ENCODE assay signal across 8 cellular contexts in genomic region chr9:128203842-128204551, GRCh38. TPM values are rescaled to one million over a fixed set of nuclear protein-coding genes. Genes with fewer than 3 reads are reported as not detected.
DNase-seq lines count a peak whose midpoint lies in the region; TF ChIP-seq lines count a peak whose summit lies in the region.

No MANE protein-coding gene starts in this region.

- peak overlapping the region; percentile 82 for H3K4me3 ChIP-seq in BE2C (ENCODE audit: low read depth, low read length)
- H3K4me3 ChIP-seq in H7 (ENCODE audit: insufficient read depth, low read depth, low read length): peak overlapping the region; percentile 92
- peak overlapping the region; percentile 82 for H3K4me3 ChIP-seq in NT2/D1 (ENCODE audit: insufficient read length, low read depth)
- peak overlapping the region; percentile 93 for H3K4me3 ChIP-seq in suprapubic skin

- peak overlapping the region; percentile 44 for H3K27ac ChIP-seq in caudate nucleus (ENCODE audit: low read depth, low read length)
- H3K27ac ChIP-seq in layer of hippocampus (ENCODE audit: low read depth, low read length): peak overlapping the region; percentile 57
- H3K27ac ChIP-seq in suprapubic skin: peak overlapping the region; percentile 47

- WGBS in suprapubic skin: 2% methylated on average over 21 of the region's 48 CpGs

- no peaks in the 10 kb centered on the region for H3K27me3 ChIP-seq in BE2C
- no peaks in the 10 kb centered on the region for H3K27me3 ChIP-seq in H7 (ENCODE audit: control insufficient read depth, insufficient read depth, low read length)
- H3K27me3 ChIP-seq in NT2/D1 (ENCODE audit: insufficient read depth, insufficient read length): no peaks in the 10 kb centered on the region
- peaks cover 3% of the 10 kb centered on the region for H3K27me3 ChIP-seq in layer of hippocampus (ENCODE audit: control insufficient read depth, insufficient read depth, low read length)
- H3K27me3 ChIP-seq in suprapubic skin: peaks cover 8% of the 10 kb centered on the region

- H3K9me3 ChIP-seq in BE2C (no peaks in the 10 kb centered on the region), NT2/D1 (ENCODE audit: insufficient read depth, low read length) (no peaks in the 10 kb centered on the region), suprapubic skin (no peaks in the 10 kb centered on the region)

- no peak for TF ChIP-seq EP300 in suprapubic skin (IDR thresholded peaks at IDR 0.05)

- H3K4me1 ChIP-seq in BE2C (no peaks in the 10 kb centered on the region; the same call in none of the 2 replicates), NT2/D1 (ENCODE audit: insufficient read depth, insufficient read length) (peaks cover 19% of the 10 kb centered on the region), suprapubic skin (peaks cover 39% of the 10 kb centered on the region)

- no peak for TF ChIP-seq CTCF in BE2C (IDR thresholded peaks at IDR 0.05; ENCODE audit: low read depth, low read length)
- no peak for TF ChIP-seq CTCF in suprapubic skin (IDR thresholded peaks at IDR 0.05)

- H3K36me3 ChIP-seq in BE2C (no peaks in the 10 kb centered on the region; the same call in 1 of the 2 replicates), H7 (replicated peaks; ENCODE audit: control insufficient read depth, insufficient read depth, low read length) (no peaks in the 10 kb centered on the region; the same call in 1 of the 2 replicates), NT2/D1 (ENCODE audit: insufficient read depth, insufficient read length, low read length) (peaks cover 21% of the 10 kb centered on the region), suprapubic skin (no peaks in the 10 kb centered on the region)

- peak overlapping the region; percentile 92 for H3K9ac ChIP-seq in NT2/D1 (ENCODE audit: insufficient read length, low read depth)

- no peak for TF ChIP-seq POLR2A in suprapubic skin (IDR thresholded peaks at IDR 0.05)

- DNase-seq in BE2C (peak; percentile 69), H7 (peak; percentile 93), NT2/D1 (ENCODE audit: low read depth, low spot score) (no peak), caudate nucleus (lab: John Stamatoyannopoulos, UW) (peak in 24 of 61 donors; percentile 21 to 77 (median 44)), suprapubic skin (ENCODE audit: low spot score in 2 of 2) (no peak), KG1 (lab: John Stamatoyannopoulos, UW) (no peak), RPMI8226 (no peak)

RNA-seq across cellular contexts. Expression of gene DNM1, which starts 0.8 kb away (rescaled TPM):
- 83.3 TPM for polyA plus RNA-seq in BE2C (2012; ENCODE audit: insufficient read depth, insufficient read length, low read depth)
- 16.9 and 35.0 TPM in 2 replicates for total RNA-seq in H7 (2014; rRNA removed; shearing (Covaris generic))
- total RNA-seq in suprapubic skin: 10 to 100 TPM in 2 of 4 donors, 1 to 10 TPM in 2; 4.3 to 18.9 (median 10.1) TPM

RNA-seq across cellular contexts. Expression of gene CIZ1, which starts 12.6 kb away (rescaled TPM):
- 260 TPM for polyA plus RNA-seq in BE2C (2012; ENCODE audit: insufficient read depth, insufficient read length, low read depth)
- total RNA-seq in H7 (2014; rRNA removed; shearing (Covaris generic)): 36.8 and 41.0 TPM in 2 replicates
- 100 to 1,000 TPM in 3 of 4 donors, 10 to 100 TPM in 1; 86.7 to 136 (median 115) TPM for total RNA-seq in suprapubic skin

RNA-seq across cellular contexts. Expression of gene BBLN, which starts 43.9 kb away (rescaled TPM):
- 221 TPM for polyA plus RNA-seq in BE2C (2012; ENCODE audit: insufficient read depth, insufficient read length, low read depth)
- total RNA-seq in H7 (2014; rRNA removed; shearing (Covaris generic)): 121 and 130 TPM in 2 replicates
- 100 to 1,000 TPM; 157 to 345 (median 224) TPM for total RNA-seq in suprapubic skin

RNA-seq across cellular contexts. Expression of gene LCN2, which starts 54.7 kb away (rescaled TPM):
- polyA plus RNA-seq in BE2C (2012; ENCODE audit: insufficient read depth, insufficient read length, low read depth): not detected
- total RNA-seq in H7 (2014; rRNA removed; shearing (Covaris generic)): 1.4 TPM in 1 of 2 replicates, not detected in the other
- total RNA-seq in suprapubic skin: 10 to 100 TPM in 2 of 4 donors, 1 to 10 TPM in 2; 6.0 to 45.7 (median 22.3) TPM

Comparison
In these comparisons a context has a peak if more than half of its experiments do, and no peak if none do; other contexts are left out.
1. DNase-seq: peak in BE2C (single experiment) and H7 (single experiment); none in NT2/D1 (single experiment), suprapubic skin (0 of 2), KG1 (single experiment) and RPMI8226 (single experiment).
2. Peak in every context shown above with its lines, with median percentiles within 50 percentile points of each other: H3K4me3 ChIP-seq and H3K27ac ChIP-seq.